ENCODE assay signal across 9 cellular contexts in genomic region chr9:117644607-117645244, GRCh38. TPM values are rescaled to one million over a fixed set of nuclear protein-coding genes. Genes with fewer than 3 reads are reported as not detected.
DNase-seq lines count a peak whose midpoint lies in the region; ATAC-seq, FAIRE-seq and TF ChIP-seq lines count a peak whose summit lies in the region.
"Had no signal": no experiment of that assay in that cellular context is flagged by ENCODE, and none has a peak within 500 bp of the region (broad histone marks: within the 10 kb centered on the region; RNA-seq: fewer than 3 reads in every experiment).

No MANE protein-coding gene starts in this region.

- peak overlapping the region; percentile 53 for H2AFZ ChIP-seq in endothelial cell of umbilical vein (ENCODE audit: low read depth, low read length)

- no peaks in the 10 kb centered on the region for H4K20me1 ChIP-seq in endothelial cell of umbilical vein (replicated peaks; ENCODE audit: control insufficient read depth, extremely low read depth, insufficient read depth, low read length)

- in situ Hi-C loops in Caki2 (cut with HindIII; ENCODE audit: low pct_unique_long_range_greater_than_20kb, low sequenced_read_pairs): no loop called here

- H3K9me3 ChIP-seq in endothelial cell of umbilical vein (replicated peaks; ENCODE audit: control insufficient read depth, insufficient read depth, low read length): no peaks in the 10 kb centered on the region

- H3K27ac ChIP-seq in HL-60 (replicated peaks): peak overlapping the region; percentile 52
- no peak overlapping the region for H3K27ac ChIP-seq in endothelial cell of umbilical vein (ENCODE audit: insufficient read depth, low read depth, low read length)

- no peaks in the 10 kb centered on the region for H3K36me3 ChIP-seq in endothelial cell of umbilical vein (ENCODE audit: control insufficient read depth in 2 of 2, extremely low read depth in 1 of 2, insufficient read depth in 2 of 2, low read length in 2 of 2)

- POLR2A ChIA-PET in endothelial cell of umbilical vein (lab: Charles Lee): no interaction called here

- DNase-seq in Caki2 (ENCODE audit: low read depth): peak; percentile 75
- peak; percentile 63 to 81 for DNase-seq in HL-60 (ENCODE audit: low read depth in 1 of 2, low spot score in 1 of 2)
- DNase-seq in NCI-H82 treated with DMSO at 0.1 percent for 48 hours (lab: John Stamatoyannopoulos, UW; ENCODE audit: unreplicated experiment): peak; percentile 78
- DNase-seq in activated CD8-positive, alpha-beta memory T cell treated with anti-CD3 and anti-CD28 coated beads for 4 hours (ENCODE audit: low read depth in 2 of 2): peak; percentile 4 to 9
- DNase-seq in endothelial cell of umbilical vein (ENCODE audit: low read depth, low spot score): peak; percentile 86
- peak; percentile 65 for DNase-seq in mucosa of gallbladder (ENCODE audit: low spot score)
- DNase-seq in stimulated activated CD8-positive, alpha-beta memory T cell treated with anti-CD3 and anti-CD28 coated beads, Interleukin-7, amount 100 ng/mL, for 24 hours (ENCODE audit: low read depth): peak; percentile 33

- ATAC-seq in GM21367 (IDR thresholded peaks at IDR 0.05; ENCODE audit: unreplicated experiment): peak; percentile 89

- H3K9ac ChIP-seq in endothelial cell of umbilical vein (replicated peaks; ENCODE audit: extremely low read depth, insufficient read depth, low read length): no peak overlapping the region

- dilution Hi-C loops in endothelial cell of umbilical vein (cut with MboI; ENCODE audit: extremely low pct_ligation_motif_present, low sequenced_read_pairs): no loop called here

- peak overlapping the region; percentile 27 for H3K4me2 ChIP-seq in endothelial cell of umbilical vein (ENCODE audit: insufficient read depth, low read length)

- no peak overlapping the region for H3K4me3 ChIP-seq in HL-60 (replicated peaks; ENCODE audit: insufficient read depth, low read length)
- no peak overlapping the region for H3K4me3 ChIP-seq in endothelial cell of umbilical vein (replicated peaks in 1 of 3; ENCODE audit: insufficient read depth in 1 of 3, low read depth in 1 of 3, low read length in 3 of 3)

- intact Hi-C loops in endothelial cell of umbilical vein (cut with micrococcal nuclease): loop anchor here (1.0 to 10.0 kb wide), 11 partner anchors 33 to 1913 kb away; partner anchors contain the start of gene TLR4

- BruUV-seq in endothelial cell of umbilical vein (replicated peaks; lab: Mats Ljungman, UMichigan): no TSS peak

- peaks cover 6% of the 10 kb centered on the region for H3K4me1 ChIP-seq in endothelial cell of umbilical vein (ENCODE audit: control insufficient read depth, extremely low read depth, insufficient read depth, low read length)

- FAIRE-seq in endothelial cell of umbilical vein (lab: Jason Lieb, UNC): peak; percentile 84
- FAIRE-seq: colon had no signal

- H3K27me3 ChIP-seq in HL-60 (ENCODE audit: insufficient read depth, poor library complexity, severe bottlenecking) (peaks cover 2% of the 10 kb centered on the region), endothelial cell of umbilical vein (ENCODE audit: control insufficient read depth in 2 of 2, insufficient read depth in 2 of 2, low read length in 2 of 2) (peaks cover 9 to 13% of the 10 kb centered on the region in 2 experiments)

- H3K79me2 ChIP-seq in endothelial cell of umbilical vein (ENCODE audit: control insufficient read depth, insufficient read depth, low read length): no peaks in the 10 kb centered on the region

- no peaks in the 10 kb centered on the region for H3K9me1 ChIP-seq in endothelial cell of umbilical vein (replicated peaks; ENCODE audit: control insufficient read depth, extremely low read depth, insufficient read depth, low read length)

- TF ChIP-seq POLR2A in endothelial cell of umbilical vein (IDR thresholded peaks at IDR 0.05; ENCODE audit: low read depth, low read length): no peak

- CTCF ChIA-PET in endothelial cell of umbilical vein (lab: Charles Lee): interaction anchor here (0.7 to 2.8 kb wide), 12 partner anchors 9 to 1912 kb away, joined by 3 to 12 read pairs (median 4); no protein-coding TSS in a partner anchor

- TF ChIP-seq CTCF in HL-60 (IDR thresholded peaks at IDR 0.05; ENCODE audit: insufficient read depth, low read length) (peak; percentile 93), endothelial cell of umbilical vein (IDR thresholded peaks at IDR 0.05; ENCODE audit: extremely low read depth in 1 of 2, insufficient read depth in 1 of 2, low read depth in 1 of 2, low read length in 2 of 2) (peak; percentile 89 to 97)

TF ChIP-seq in endothelial cell of umbilical vein, 7 proteins besides CTCF, POLR2A, EP300 and RAD21:
- TF ChIP-seq FOS (IDR thresholded peaks at IDR 0.05; ENCODE audit: borderline replicate concordance, insufficient read depth, low read length): no peak
- no peak for TF ChIP-seq MYC (IDR thresholded peaks at IDR 0.05; ENCODE audit: low read depth, low read length)
- TF ChIP-seq EZH2 (IDR thresholded peaks at IDR 0.05; ENCODE audit: borderline replicate concordance, low read depth, low read length, severe bottlenecking): no peak
- TF ChIP-seq POLR2AphosphoS5 (IDR thresholded peaks at IDR 0.05; ENCODE audit: insufficient read depth, low read depth, low read length): no peak
- no peak for TF ChIP-seq MAX (IDR thresholded peaks at IDR 0.05; ENCODE audit: insufficient read depth, insufficient read length)
- no peak for TF ChIP-seq GATA2 (IDR thresholded peaks at IDR 0.05; ENCODE audit: insufficient read depth, insufficient read length, low read depth, low read length)
- no peak for TF ChIP-seq JUN (IDR thresholded peaks at IDR 0.05; ENCODE audit: borderline replicate concordance, insufficient read depth, insufficient read length, low read depth)

RNA-seq across cellular contexts. Expression of gene TLR4, which starts 59.5 kb away (rescaled TPM):
- 3.3 and 5.9 TPM in 2 replicates for total RNA-seq in Caki2 (2014; rRNA removed; shearing (Covaris generic); ENCODE audit: low replicate concordance)
- 38.6 and 41.7 TPM in 2 replicates for total RNA-seq in endothelial cell of umbilical vein
- 12.2 and 18.2 TPM in 2 replicates for polyA plus RNA-seq in endothelial cell of umbilical vein
- polyA plus RNA-seq in endothelial cell of umbilical vein (2011; cell fraction: cytosol; rRNA removed): 16.1 and 19.1 TPM in 2 replicates
- polyA plus RNA-seq in endothelial cell of umbilical vein (2011; cell fraction: nucleus; rRNA removed): 30.1 and 34.2 TPM in 2 replicates
- 54.5 and 73.1 TPM in 2 replicates for polyA plus RNA-seq in endothelial cell of umbilical vein (2012)
- 68.9 and 82.9 TPM in 2 replicates for polyA minus RNA-seq in endothelial cell of umbilical vein
- 1.9 TPM for polyA minus RNA-seq in endothelial cell of umbilical vein (2011; cell fraction: cytosol; rRNA and poly(A)+ RNA removed)
- 150 and 185 TPM in 2 replicates for polyA minus RNA-seq in endothelial cell of umbilical vein (2011; cell fraction: nucleus; rRNA and poly(A)+ RNA removed)
- 9.8 TPM for total RNA-seq in mucosa of gallbladder

Comparison
In these comparisons a context has a peak if more than half of its experiments do, and no peak if none do; other contexts are left out.
1. DNase-seq: peak in every context shown above with its lines; median percentile 86 in endothelial cell of umbilical vein; 78 in NCI-H82 treated with DMSO at 0.1 percent for 48 hours; 75 in Caki2; 72 in HL-60; 65 in mucosa of gallbladder; 33 in stimulated activated CD8-positive, alpha-beta memory T cell treated with anti-CD3 and anti-CD28 coated beads, Interleukin-7, amount 100 ng/mL, for 24 hours; 6 in activated CD8-positive, alpha-beta memory T cell treated with anti-CD3 and anti-CD28 coated beads for 4 hours.